ENCODE assay signal across 8 cellular contexts in genomic region chr16:424033-424622, GRCh38. TPM values are rescaled to one million over a fixed set of nuclear protein-coding genes. Genes with fewer than 3 reads are reported as not detected.
DNase-seq lines count a peak whose midpoint lies in the region; ATAC-seq and TF ChIP-seq lines count a peak whose summit lies in the region.

No MANE protein-coding gene starts in this region.

- in situ Hi-C loops in IMR-90 (cut with MboI; ENCODE audit: low sequenced_read_pairs) = no loop called here

- no peaks in the 10 kb centered on the region; the same call in 1 of the 2 replicates for H3K36me3 ChIP-seq in IMR-90 (ENCODE audit: control insufficient read depth, insufficient read depth, low read length)
- H3K36me3 ChIP-seq in heart left ventricle = no peaks in the 10 kb centered on the region
- no peaks in the 10 kb centered on the region for H3K36me3 ChIP-seq in prostate gland

- intact Hi-C loops in IMR-90 (cut with micrococcal nuclease) = loop anchor here (2.0 kb wide), 2 partner anchors 71 to 103 kb away; partner anchors contain the start of gene CAPN15
- intact Hi-C loops in heart left ventricle (cut with DNase I) = loop anchor here in 2 of 10 donors (2.0 to 10.0 kb wide), 3 partner anchors 21 to 241 kb away; partner anchors contain the start of genes CAPN15 (in 1 of the 2) and RHOT2 (in 1 of the 2)
- intact Hi-C loops in prostate gland (cut with DNase I) = loop anchor here (2.0 kb wide), 1 partner anchor 103 kb away; the partner anchor contains the start of gene CAPN15

- CTCF ChIA-PET in IMR-90 (lab: Yijun Ruan, JAX) = no interaction called here

- TF ChIP-seq POLR2A in IMR-90 (IDR thresholded peaks at IDR 0.05; ENCODE audit: low read depth, low read length) (0 out of 2 replicates have a peak, but pooled peaks have one; percentile 37), heart left ventricle (IDR thresholded peaks at IDR 0.05) (no peak), prostate gland (IDR thresholded peaks at IDR 0.05) (no peak)

- BruUV-seq in IMR-90 (replicated peaks; lab: Mats Ljungman, UMichigan) = no TSS peak

- H4K5ac ChIP-seq in IMR-90 (ENCODE audit: low read depth, low read length) = peak overlapping the region; percentile 55; the same call in 1 of the 2 replicates

- H2AK5ac ChIP-seq in IMR-90 (ENCODE audit: low read depth, low read length) = peak overlapping the region; percentile 99

- H3K27ac ChIP-seq in IMR-90 (ENCODE audit: insufficient read depth, low read length) = peak overlapping the region; percentile 83
- H3K27ac ChIP-seq in adipose tissue (ENCODE audit: low read depth, low read length) = peak overlapping the region; percentile 85
- H3K27ac ChIP-seq in heart left ventricle = peak overlapping the region; percentile 83 to 99 (median 96)
- peak overlapping the region; percentile 90 to 96 for H3K27ac ChIP-seq in prostate gland

- POLR2A ChIA-PET in IMR-90 (lab: Charles Lee; ENCODE audit: unreplicated experiment) = no interaction called here

- H3K23ac ChIP-seq in IMR-90 (ENCODE audit: low read depth, low read length) = peak overlapping the region; percentile 96

- H4K8ac ChIP-seq in IMR-90 (ENCODE audit: low read depth in 2 of 2, low read length in 2 of 2) = peak overlapping the region; percentile 3 to 85; a peak in 3 of 4 replicates

- H3K9ac ChIP-seq in IMR-90 (ENCODE audit: low read depth, low read length) = peak overlapping the region; percentile 1; the same call in 1 of the 2 replicates

- peak overlapping the region; percentile 87 for H3K14ac ChIP-seq in IMR-90 (replicated peaks; ENCODE audit: low read depth, low read length)

- H3K9me3 ChIP-seq in IMR-90 (ENCODE audit: control insufficient read depth, insufficient read depth, low read length) = no peaks in the 10 kb centered on the region
- H3K9me3 ChIP-seq in heart left ventricle = no peaks in the 10 kb centered on the region
- no peaks in the 10 kb centered on the region for H3K9me3 ChIP-seq in prostate gland

- H3K18ac ChIP-seq in IMR-90 (ENCODE audit: low read depth, low read length) = peak overlapping the region; percentile 36

- H3K4me3 ChIP-seq in IMR-90 (ENCODE audit: insufficient read depth, low read depth, low read length) (no peak overlapping the region), heart left ventricle (peak overlapping the region in 11 of 12 donors; percentile 44 to 86 (median 75)), prostate gland (peak overlapping the region in 1 of 2 donors; percentile 54)

- TF ChIP-seq CTCF in IMR-90 (conservative IDR thresholded peaks at IDR 0.05; ENCODE audit: low read depth, low read length) (no peak), heart left ventricle (IDR thresholded peaks at IDR 0.05) (no peak), prostate gland (IDR thresholded peaks at IDR 0.05) (no peak)

- H2BK120ac ChIP-seq in IMR-90 (ENCODE audit: low read depth, low read length) = peak overlapping the region; percentile 99

- H2AFZ ChIP-seq in IMR-90 (replicated peaks; ENCODE audit: low read length, poor library complexity) = peak overlapping the region; percentile 98

- H4K91ac ChIP-seq in IMR-90 (ENCODE audit: insufficient read depth, low read depth, low read length) = peak overlapping the region; percentile 88

- peak overlapping the region; percentile 37; the same call in 2 of the 3 replicates for H2BK15ac ChIP-seq in IMR-90 (ENCODE audit: low read depth, low read length)

- dilution Hi-C loops in IMR-90 (cut with HindIII; ENCODE audit: low sequenced_read_pairs, unreplicated experiment) = no loop called here

- H3K4me1 ChIP-seq in IMR-90 (ENCODE audit: control insufficient read depth, insufficient read depth, low read length) (peaks cover 13% of the 10 kb centered on the region), heart left ventricle (peaks cover 0 to 44% (median 27%) of the 10 kb centered on the region in 12 donors), prostate gland (replicated peaks) (peaks cover 7% of the 10 kb centered on the region)

- TF ChIP-seq RAD21 in IMR-90 (IDR thresholded peaks at IDR 0.05; ENCODE audit: low read length) = no peak

- H3K27me3 ChIP-seq in IMR-90 (ENCODE audit: control insufficient read depth, insufficient read depth, low read length) (no peaks in the 10 kb centered on the region), heart left ventricle (no peaks in the 10 kb centered on the region), prostate gland (replicated peaks; ENCODE audit: insufficient read depth) (no peaks in the 10 kb centered on the region)

- peak; percentile 55 for ATAC-seq in IMR-90 (ENCODE audit: low read depth)
- ATAC-seq in heart left ventricle = peak; percentile 76 to 90 (median 85)

- peak overlapping the region; percentile 99 for H2AK9ac ChIP-seq in IMR-90 (replicated peaks; ENCODE audit: low read depth, low read length, poor library complexity)

- H2BK20ac ChIP-seq in IMR-90 (ENCODE audit: low read depth, low read length) = peak overlapping the region; percentile 97

- peaks cover 27% of the 10 kb centered on the region for H4K20me1 ChIP-seq in IMR-90 (ENCODE audit: insufficient read depth, low read length)

- 39% methylated on average over 4 of the region's 20 CpGs; no CpG with 5 or more reads in 1 of the 2 experiments for WGBS in IMR-90 (ENCODE audit: extremely low coverage in 2 of 2, insufficient read length in 1 of 2), 2 experiments
- 33 to 67% (median 35%) methylated on average over 20 of the region's 20 CpGs for WGBS in adipose tissue, 3 donors
- WGBS in heart left ventricle, 4 donors = 26 to 35% (median 30%) methylated on average over 20 of the region's 20 CpGs
- WGBS in prostate gland = 19% methylated on average over 20 of the region's 20 CpGs

- peaks cover 19 to 39% of the 10 kb centered on the region in 2 experiments for H3K79me1 ChIP-seq in IMR-90 (ENCODE audit: low read depth in 1 of 2, low read length in 2 of 2)

- H3K4me2 ChIP-seq in IMR-90 (ENCODE audit: low read depth, low read length) = peak overlapping the region; percentile 88

- H2BK5ac ChIP-seq in IMR-90 (ENCODE audit: low read depth, low read length, poor library complexity, severe bottlenecking) = peak overlapping the region; percentile 96

- H3K56ac ChIP-seq in IMR-90 (ENCODE audit: extremely low read depth, insufficient read depth, low read length) = peak overlapping the region; percentile 47

- H3K9me1 ChIP-seq in IMR-90 (ENCODE audit: insufficient read depth, low read length) = peaks cover 16% of the 10 kb centered on the region

- DNase-seq in C1 segment of cervical spinal cord (lab: John Stamatoyannopoulos, UW) (peak in 11 of 14 donors; percentile 29 to 83 (median 47)), IMR-90 (peak; percentile 94), heart left ventricle (peak in 4 of 5 donors; percentile 75 to 82 (median 78)), prostate gland (ENCODE audit: low spot score) (peak; percentile 91), HuH-7.5 (ENCODE audit: low spot score) (no peak), D341Med (ENCODE audit: low spot score) (no peak), NCI-H1930 (lab: John Stamatoyannopoulos, UW) (no peak)

- H3K4ac ChIP-seq in IMR-90 (ENCODE audit: low read depth, low read length) = peak overlapping the region; percentile 97

TF ChIP-seq in IMR-90, 13 proteins besides CTCF, POLR2A, EP300 and RAD21 (continues in another document):
- no peak for TF ChIP-seq MAZ (IDR thresholded peaks at IDR 0.05; ENCODE audit: borderline replicate concordance, low read depth, low read length)
- peak; percentile 66; the same call in 1 of the 2 replicates for TF ChIP-seq FOS (IDR thresholded peaks at IDR 0.05; ENCODE audit: low read depth, low read length)

RNA-seq across cellular contexts. Expression of gene RAB11FIP3, which starts 1.3 kb away (rescaled TPM):
- total RNA-seq in IMR-90 (2012; rRNA removed) (7.5 TPM in 2 replicates), heart left ventricle (10 to 100 TPM; 19.9 to 39.9 (median 31.9) TPM), prostate gland (10 to 100 TPM; 33.2 to 93.2 TPM)
- polyA plus RNA-seq in IMR-90 (2012; rRNA removed) (19.9 and 22.5 TPM in 2 replicates), adipose tissue (10 to 100 TPM; 20.7 to 27.3 (median 21.9) TPM), heart left ventricle (10 to 100 TPM; 19.3 to 35.2 TPM)
- polyA plus RNA-seq in IMR-90 (2012; cell fraction: cytosol; rRNA removed) = 13.1 and 22.7 TPM in 2 replicates
- polyA plus RNA-seq in IMR-90 (2012; cell fraction: nucleus; rRNA removed; ENCODE audit: low replicate concordance) = 45.9 and 63.2 TPM in 2 replicates

RNA-seq across cellular contexts. Expression of gene DECR2, which starts 22.4 kb away (rescaled TPM):
- total RNA-seq in IMR-90 (2012; rRNA removed) (3.9 TPM in 2 replicates), heart left ventricle (10 to 100 TPM in 6 of 9 donors, 1 to 10 TPM in 3; 6.9 to 20.6 (median 12.2) TPM), prostate gland (10 to 100 TPM; 23.7 to 38.5 TPM)
- polyA plus RNA-seq in IMR-90 (2012; rRNA removed) (26.7 and 29.6 TPM in 2 replicates), adipose tissue (10 to 100 TPM; 11.9 to 22.8 (median 20.2) TPM), heart left ventricle (10 to 100 TPM in 1 of 2 donors, 1 to 10 TPM in 1; 7.1 to 17.1 TPM)
- polyA plus RNA-seq in IMR-90 (2012; cell fraction: cytosol; rRNA removed) = 14.9 and 32.6 TPM in 2 replicates
- polyA plus RNA-seq in IMR-90 (2012; cell fraction: nucleus; rRNA removed; ENCODE audit: low replicate concordance) = 68.9 and 165 TPM in 2 replicates

RNA-seq across cellular contexts. Expression of gene NME4, which starts 27.1 kb away (rescaled TPM):
- total RNA-seq in IMR-90 (2012; rRNA removed) = 123 and 124 TPM in 2 replicates
- polyA plus RNA-seq in IMR-90 (2012; rRNA removed) = 288 and 406 TPM in 2 replicates
- polyA plus RNA-seq in IMR-90 (2012; cell fraction: cytosol; rRNA removed) = 464 and 725 TPM in 2 replicates
- 233 and 407 TPM in 2 replicates for polyA plus RNA-seq in IMR-90 (2012; cell fraction: nucleus; rRNA removed; ENCODE audit: low replicate concordance)
- 100 to 1,000 TPM in 2 of 3 donors, 10 to 100 TPM in 1; 30.1 to 223 (median 130) TPM for polyA plus RNA-seq in adipose tissue
- 10 to 100 TPM; 53.9 to 95.3 (median 73.8) TPM for total RNA-seq in heart left ventricle
- 100 to 1,000 TPM in 1 of 2 donors, 10 to 100 TPM in 1; 37.5 to 103 TPM for polyA plus RNA-seq in heart left ventricle
- total RNA-seq in prostate gland = 100 to 1,000 TPM; 137 to 185 TPM

RNA-seq across cellular contexts. Expression of gene PGAP6, which starts 42.4 kb away (rescaled TPM):
- total RNA-seq in IMR-90 (2012; rRNA removed) (49.1 and 56.1 TPM in 2 replicates), heart left ventricle (10 to 100 TPM; 32.3 to 65.3 (median 44.9) TPM), prostate gland (100 to 1,000 TPM in 1 of 2 donors, 10 to 100 TPM in 1; 36.8 to 207 TPM)
- polyA plus RNA-seq in IMR-90 (2012; rRNA removed) (124 and 125 TPM in 2 replicates), adipose tissue (10 to 100 TPM; 33.2 to 53.3 (median 47.0) TPM), heart left ventricle (10 to 100 TPM; 30.1 to 63.8 TPM)
- 60.8 and 173 TPM in 2 replicates for polyA plus RNA-seq in IMR-90 (2012; cell fraction: cytosol; rRNA removed)
- polyA plus RNA-seq in IMR-90 (2012; cell fraction: nucleus; rRNA removed; ENCODE audit: low replicate concordance) = 138 and 443 TPM in 2 replicates

RNA-seq across cellular contexts. Expression of gene MRPL28, which starts 53.8 kb away (rescaled TPM):
- total RNA-seq in IMR-90 (2012; rRNA removed) (104 and 106 TPM in 2 replicates), heart left ventricle (100 to 1,000 TPM in 2 of 9 donors, 10 to 100 TPM in 7; 66.3 to 126 (median 77.7) TPM), prostate gland (10 to 100 TPM; 83.4 to 84.3 TPM)
- polyA plus RNA-seq in IMR-90 (2012; rRNA removed) (181 and 255 TPM in 2 replicates), adipose tissue (10 to 100 TPM; 36.6 to 75.1 (median 70.4) TPM), heart left ventricle (100 to 1,000 TPM; 135 to 157 TPM)
- polyA plus RNA-seq in IMR-90 (2012; cell fraction: cytosol; rRNA removed) = 224 and 350 TPM in 2 replicates
- 81.5 and 129 TPM in 2 replicates for polyA plus RNA-seq in IMR-90 (2012; cell fraction: nucleus; rRNA removed; ENCODE audit: low replicate concordance)

Comparison
In these comparisons a context has a peak if more than half of its experiments do, and no peak if none do; other contexts are left out.
1. DNase-seq: peak in C1 segment of cervical spinal cord (11 of 14), IMR-90 (single experiment), heart left ventricle (4 of 5) and prostate gland (single experiment); none in HuH-7.5 (single experiment), D341Med (single experiment) and NCI-H1930 (0 of 2).
2. Peak in every context shown above with its lines, with median percentiles within 50 percentile points of each other: H3K27ac ChIP-seq.